In genomic region chr20:54219751-54220426, GRCh38 we compare ENCODE assay signal across 7 cellular contexts. TPM values are rescaled to one million over a fixed set of nuclear protein-coding genes. Genes with fewer than 3 reads are reported as not detected.
A peak's percentile ranks its signal among the peaks of the same experiment; 100 is the strongest.
DNase-seq lines count a peak whose midpoint lies in the region; ATAC-seq, FAIRE-seq and TF ChIP-seq lines count a peak whose summit lies in the region.

No MANE protein-coding gene starts in this region.

- no peaks in the 10 kb centered on the region for H3K36me3 ChIP-seq in pancreas

- peak; percentile 17 for TF ChIP-seq CTCF in GM12865 (IDR thresholded peaks at IDR 0.05; ENCODE audit: insufficient read depth, low read depth, low read length, missing control alignments)
- peak; percentile 64 for TF ChIP-seq CTCF in choroid plexus epithelial cell (conservative IDR thresholded peaks at IDR 0.05; ENCODE audit: low read depth, low read length)
- TF ChIP-seq CTCF in pancreas (IDR thresholded peaks at IDR 0.05) = peak in 2 of 4 donors; percentile 12 to 22

- intact Hi-C loops in pancreas (cut with DNase I) (loop anchor here in 1 of 3 donors (5.0 kb wide), 1 partner anchor 427 kb away; no protein-coding TSS in a partner anchor), cardiac septum (cut with DNase I) (loop anchor here (2.0 to 5.0 kb wide), 2 partner anchors 257 to 427 kb away; partner anchors contain the start of gene DOK5)

- peak; percentile 60 for FAIRE-seq in pancreas (lab: Jason Lieb, UNC)

- no peaks in the 10 kb centered on the region for H3K9me3 ChIP-seq in pancreas

- H3K27ac ChIP-seq in pancreas = no peak overlapping the region

- ATAC-seq in pancreas = peak in 2 of 4 donors; percentile 45 to 61

- DNase-seq in GM12865 (ENCODE audit: low read depth) (no peak), NCI-H1930 (lab: John Stamatoyannopoulos, UW) (peak; percentile 22 to 27), choroid plexus epithelial cell (ENCODE audit: low read depth) (peak; percentile 73), pancreas (no peak), cardiac septum (ENCODE audit: low spot score) (no peak), iPS-NIHi7 (ENCODE audit: extremely low spot score) (no peak)
- DNase-seq in activated CD4-positive, CD25-positive, alpha-beta regulatory T cell treated with anti-CD3 and anti-CD28 coated beads, Interleukin-2, amount 50 U/mL, for 72 hours = no peak

- WGBS in pancreas, 2 donors = 70 to 73% methylated on average over 6 of the region's 6 CpGs

- H3K4me1 ChIP-seq in pancreas = peaks cover 0 to 14% (median 12%) of the 10 kb centered on the region in 3 donors

- no peaks in the 10 kb centered on the region for H3K27me3 ChIP-seq in pancreas

- no peak overlapping the region for H3K4me3 ChIP-seq in GM12865 (ENCODE audit: low read depth, low read length)
- no peak overlapping the region for H3K4me3 ChIP-seq in choroid plexus epithelial cell (ENCODE audit: low read depth, low read length)
- no peak overlapping the region for H3K4me3 ChIP-seq in pancreas

RNA-seq across cellular contexts. Expression of gene PFDN4, which starts 12.0 kb away (rescaled TPM):
- 10 to 100 TPM in 2 of 6 donors, 1 to 10 TPM in 4; 7.7 to 13.2 (median 8.9) TPM for total RNA-seq in pancreas
- 10 to 100 TPM; 29.0 to 32.9 TPM for polyA plus RNA-seq in pancreas
- 28.1 TPM for total RNA-seq in cardiac septum

RNA-seq across cellular contexts. Expression of gene CYP24A1, which starts 46.1 kb away (rescaled TPM):
- total RNA-seq in pancreas (under 1 TPM in 1 of 6 donors, not detected in 5; 0.09 TPM), cardiac septum (not detected)
- not detected for polyA plus RNA-seq in pancreas

Comparison
In these comparisons a context has a peak if more than half of its experiments do, and no peak if none do; other contexts are left out.
1. DNase-seq: peak in NCI-H1930 (2 of 2) and choroid plexus epithelial cell (single experiment); none in GM12865 (single experiment), pancreas (0 of 6), activated CD4-positive, CD25-positive, alpha-beta regulatory T cell treated with anti-CD3 and anti-CD28 coated beads, Interleukin-2, amount 50 U/mL, for 72 hours (single experiment), cardiac septum (single experiment) and iPS-NIHi7 (single experiment).